Comparison of ENCODE assay signal across 8 cellular contexts in the genomic region with DNA sequence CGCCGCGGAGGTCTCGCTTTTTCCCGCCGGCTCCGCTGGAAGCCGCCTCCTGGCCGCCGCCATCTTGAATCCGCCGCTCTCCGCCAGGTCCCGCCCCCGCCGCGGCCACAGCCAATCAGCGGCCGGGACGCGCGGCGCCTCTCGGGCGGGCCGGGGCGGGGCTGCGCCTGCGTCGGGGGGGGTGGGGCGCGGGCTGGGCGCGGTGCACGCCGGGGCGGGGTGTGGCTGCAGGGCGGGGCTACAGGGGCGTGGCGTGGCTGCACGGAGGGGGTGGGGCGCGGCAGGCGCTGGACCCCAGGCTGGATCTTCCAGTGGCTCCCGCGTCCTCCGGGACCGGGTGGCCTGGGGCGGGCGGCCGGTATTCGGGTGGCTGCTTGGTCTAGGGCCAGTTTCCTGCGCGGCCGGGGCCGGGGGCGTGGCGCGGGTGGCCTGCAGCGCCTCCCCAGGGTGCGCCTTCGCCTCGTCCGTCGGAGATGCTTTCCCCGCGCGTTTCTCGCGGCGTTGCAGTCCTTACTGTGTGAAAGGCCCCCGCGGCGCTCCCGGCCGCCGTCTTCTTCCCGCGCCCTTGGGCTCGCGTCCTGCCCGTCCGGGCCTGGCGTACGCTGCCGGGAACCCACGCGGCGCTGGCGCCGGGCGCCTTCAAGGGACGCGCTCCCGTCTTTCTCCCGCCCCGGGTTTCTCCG. TPM values are rescaled to one million over a fixed set of nuclear protein-coding genes. Genes with fewer than 3 reads are reported as not detected.
DNase-seq lines count a peak whose midpoint lies in the region; ATAC-seq lines count a peak whose summit lies in the region.

No MANE protein-coding gene starts in this region.

- no peaks in the 10 kb centered on the region for H3K9me3 ChIP-seq in endocrine pancreas (ENCODE audit: control insufficient read depth, low read length)
- H3K9me3 ChIP-seq in mesodermal cell (ENCODE audit: control insufficient read depth, low read length): no peaks in the 10 kb centered on the region

- H3K4me1 ChIP-seq in endocrine pancreas (ENCODE audit: control insufficient read depth, insufficient read depth, low read length) (no peaks in the 10 kb centered on the region), mesodermal cell (ENCODE audit: control insufficient read depth, insufficient read depth, low read length, poor library complexity, severe bottlenecking) (peaks cover 20% of the 10 kb centered on the region)

- H3K27ac ChIP-seq in mesodermal cell (ENCODE audit: low read depth, low read length, severe bottlenecking): peak overlapping the region; percentile 97

- peak overlapping the region; percentile 76 for H3K9ac ChIP-seq in endocrine pancreas (ENCODE audit: control insufficient read depth, insufficient read depth, low read length)

- ATAC-seq in GM19452 (IDR thresholded peaks at IDR 0.05; ENCODE audit: unreplicated experiment) (peak; percentile 55), HG03575 (IDR thresholded peaks at IDR 0.05; ENCODE audit: extremely low read depth, insufficient number of reproducible peaks, low FRiP score, unreplicated experiment) (peak; percentile 17)

- WGBS in mesodermal cell (ENCODE audit: insufficient coverage in 2 of 2), 2 experiments: 0 to 1% methylated on average over 76 to 79 of the region's 98 CpGs

- no peak overlapping the region for H3K4me3 ChIP-seq in endocrine pancreas (ENCODE audit: control insufficient read depth, insufficient read depth, low read length)
- peak overlapping the region; percentile 89 for H3K4me3 ChIP-seq in mesodermal cell (ENCODE audit: extremely low read depth, insufficient read depth, low read length, poor library complexity, severe bottlenecking)

- DNase-seq in CMK (ENCODE audit: low read depth): peak; percentile 89
- peak; percentile 23 for DNase-seq in NK-92 (lab: John Stamatoyannopoulos, UW; ENCODE audit: unreplicated experiment)
- peak; percentile 67 to 77 (median 71) for DNase-seq in activated CD8-positive, alpha-beta memory T cell treated with anti-CD3 and anti-CD28 coated beads for 48 hours (ENCODE audit: low read depth in 2 of 3, low spot score in 2 of 3)
- peak; percentile 71 for DNase-seq in stimulated activated CD8-positive, alpha-beta memory T cell treated with anti-CD3 and anti-CD28 coated beads, Interleukin-15, amount 100 ng/mL, for 1 hour (ENCODE audit: low read depth)

- H3K27me3 ChIP-seq in endocrine pancreas (ENCODE audit: control insufficient read depth, insufficient read depth, low read length): no peaks in the 10 kb centered on the region

- no peaks in the 10 kb centered on the region for H3K36me3 ChIP-seq in endocrine pancreas (ENCODE audit: control insufficient read depth, insufficient read depth, low read length)
- H3K36me3 ChIP-seq in mesodermal cell (ENCODE audit: control insufficient read depth, insufficient read depth, low read length): peaks cover 23% of the 10 kb centered on the region

RNA-seq across cellular contexts. Expression of gene PCNT, which starts 0.6 kb away (rescaled TPM):
- polyA plus RNA-seq in mesodermal cell (2013, experiment 1 of 2): 23.9 TPM
- 19.0 TPM for polyA plus RNA-seq in mesodermal cell (2013, experiment 2 of 2)

RNA-seq across cellular contexts. Expression of gene C21orf58, which starts 0.9 kb away (rescaled TPM):
- polyA plus RNA-seq in mesodermal cell (2013, experiment 1 of 2): 13.0 TPM
- 11.5 TPM for polyA plus RNA-seq in mesodermal cell (2013, experiment 2 of 2)

RNA-seq across cellular contexts. Expression of gene YBEY, which starts 38.4 kb away (rescaled TPM):
- polyA plus RNA-seq in mesodermal cell (2013, experiment 1 of 2): 27.9 TPM
- polyA plus RNA-seq in mesodermal cell (2013, experiment 2 of 2): 25.8 TPM

RNA-seq across cellular contexts. Expression of gene MCM3AP, which starts 39.1 kb away (rescaled TPM):
- 72.4 TPM for polyA plus RNA-seq in mesodermal cell (2013, experiment 1 of 2)
- 61.0 TPM for polyA plus RNA-seq in mesodermal cell (2013, experiment 2 of 2)

Comparison
In these comparisons a context has a peak if more than half of its experiments do, and no peak if none do; other contexts are left out.
1. DNase-seq: peak in every context shown above with its lines; median percentile 89 in CMK; 71 in activated CD8-positive, alpha-beta memory T cell treated with anti-CD3 and anti-CD28 coated beads for 48 hours; 71 in stimulated activated CD8-positive, alpha-beta memory T cell treated with anti-CD3 and anti-CD28 coated beads, Interleukin-15, amount 100 ng/mL, for 1 hour; 23 in NK-92.